In genomic region chr5:108560581-108560980, GRCh38 we compare ENCODE assay signal across 11 cellular contexts.
A peak's percentile ranks its signal among the peaks of the same experiment; 100 is the strongest.
DNase-seq lines count a peak whose midpoint lies in the region; ATAC-seq and TF ChIP-seq lines count a peak whose summit lies in the region.
"Had no signal": no experiment of that assay in that cellular context is flagged by ENCODE, and none has a peak within 500 bp of the region (broad histone marks: within the 10 kb centered on the region; RNA-seq: fewer than 3 reads in every experiment).

No MANE protein-coding gene starts in this region.

- H3K23me2 ChIP-seq in H9 (ENCODE audit: insufficient read length, low read depth, low read length, poor library complexity, severe bottlenecking): no peaks in the 10 kb centered on the region

- H3K36me3 ChIP-seq in suprapubic skin: no peaks in the 10 kb centered on the region

- H3K9me3 ChIP-seq in H9 (ENCODE audit: control insufficient read depth, low read depth, low read length): no peaks in the 10 kb centered on the region
- no peaks in the 10 kb centered on the region for H3K9me3 ChIP-seq in right cardiac atrium (ENCODE audit: control insufficient read depth, low read length)
- no peaks in the 10 kb centered on the region for H3K9me3 ChIP-seq in suprapubic skin

- peak overlapping the region; percentile 12 for H2BK20ac ChIP-seq in H9 (ENCODE audit: low read depth, low read length, poor library complexity, severe bottlenecking)

- peak; percentile 33 to 40 for ATAC-seq in right cardiac atrium
- ATAC-seq: HCT116 had no signal

- no peaks in the 10 kb centered on the region for H3K79me2 ChIP-seq in H9 (ENCODE audit: insufficient read depth, low read length)

- H2BK120ac ChIP-seq in H9 (ENCODE audit: low read depth, low read length, poor library complexity, severe bottlenecking): no peak overlapping the region

- H3K4ac ChIP-seq in H9 (ENCODE audit: low read depth, low read length): no peak overlapping the region

- no peak for TF ChIP-seq EP300 in suprapubic skin (IDR thresholded peaks at IDR 0.05)

- no peak overlapping the region for H3K56ac ChIP-seq in H9 (ENCODE audit: insufficient read length, low read depth, low read length)

- no peak overlapping the region for H3K14ac ChIP-seq in H9 (ENCODE audit: insufficient read depth, low read length)

- no CpG with 5 or more reads among the region's 1 CpG for WGBS in H9 (ENCODE audit: extremely low coverage, insufficient read length, low lambda C conversion rate)
- 46% methylated on average over 1 of the region's 1 CpG for WGBS in right cardiac atrium
- whole genome bisulfite sequencing in suprapubic skin: 53% methylated on average over 1 of the region's 1 CpG

- intact Hi-C loops in right cardiac atrium (cut with DNase I): no loop called here

- H2AFZ ChIP-seq in H9 (ENCODE audit: low read length): no peak overlapping the region

- DNase-seq in H9 (no peak), astrocyte of the spinal cord (ENCODE audit: low read depth, low spot score) (peak; percentile 13), right cardiac atrium (peak; percentile 31 to 49 (median 48)), suprapubic skin (ENCODE audit: low spot score in 2 of 2) (no peak), T-helper 2 cell (no peak), SHP77 (lab: John Stamatoyannopoulos, UW) (no peak), NCI-H2227 treated with DMSO at 0.1 percent for 48 hours (lab: John Stamatoyannopoulos, UW) (no peak)
- no peak for DNase-seq in activated CD4-positive, alpha-beta T cell treated with anti-CD3 and anti-CD28 coated beads, Interleukin-2, amount 50 U/mL, for 4 hours
- DNase-seq: NCI-H510A had no signal

- no peak overlapping the region for H2BK12ac ChIP-seq in H9 (ENCODE audit: insufficient read length, low read depth, low read length)

- H3K9me3 Mint-ChIP-seq in H9: peaks cover 23 to 29% of the 10 kb centered on the region in 2 experiments

- no peak overlapping the region for H3K27ac ChIP-seq in H9 (ENCODE audit: insufficient read length, low read depth, low read length)
- no peak overlapping the region for H3K27ac ChIP-seq in right cardiac atrium (ENCODE audit: low read length)
- H3K27ac ChIP-seq in suprapubic skin: peak overlapping the region; percentile 79
- H3K27ac ChIP-seq: RWPE1 had no signal

- H3T11ph ChIP-seq in H9 (ENCODE audit: low read length): no peak overlapping the region

- H3K4me3 ChIP-seq in astrocyte of the spinal cord (ENCODE audit: low read depth, low read length) (no peak overlapping the region), right cardiac atrium (ENCODE audit: low read length) (no peak overlapping the region), suprapubic skin (no peak overlapping the region)

- TF ChIP-seq CTCF in H9 (conservative IDR thresholded peaks at IDR 0.05) (no peak), astrocyte of the spinal cord (IDR thresholded peaks at IDR 0.05; ENCODE audit: low read depth, low read length) (no peak), suprapubic skin (IDR thresholded peaks at IDR 0.05) (no peak)

- no peak overlapping the region for H3K9ac ChIP-seq in H9 (ENCODE audit: extremely low read depth, insufficient read length, low read length)

- H3K4me1 ChIP-seq in H9 (ENCODE audit: insufficient read depth, low read length): peaks cover 7% of the 10 kb centered on the region; the same call in 1 of the 2 replicates
- no peaks in the 10 kb centered on the region for H3K4me1 ChIP-seq in right cardiac atrium (ENCODE audit: control insufficient read depth, insufficient read depth, low read length)
- no peaks in the 10 kb centered on the region for H3K4me1 ChIP-seq in suprapubic skin

- H3K27me3 ChIP-seq in H9 (ENCODE audit: insufficient read depth, low read length) (no peaks in the 10 kb centered on the region), right cardiac atrium (ENCODE audit: control insufficient read depth, insufficient read depth) (no peaks in the 10 kb centered on the region), suprapubic skin (no peaks in the 10 kb centered on the region)

- H4K5ac ChIP-seq in H9 (ENCODE audit: insufficient read length, low read depth, low read length): no peak overlapping the region

- H3K79me1 ChIP-seq in H9 (ENCODE audit: insufficient read depth, low read depth, low read length, poor library complexity, severe bottlenecking): no peaks in the 10 kb centered on the region

- H4K91ac ChIP-seq in H9 (ENCODE audit: insufficient read length, low read depth, low read length): no peak overlapping the region

- H3K4me1 Mint-ChIP-seq in H9: peaks cover 34 to 54% of the 10 kb centered on the region in 2 experiments

- in situ Hi-C loops in astrocyte of the spinal cord (cut with HindIII; ENCODE audit: low sequenced_read_pairs): no loop called here

- no peak overlapping the region for H3K23ac ChIP-seq in H9 (ENCODE audit: insufficient read length, low read depth, low read length)

- peak overlapping the region in 1 of 3 experiments; percentile 16; a peak in 1 of 7 replicates for H3K27ac Mint-ChIP-seq in H9

- no peak for TF ChIP-seq POLR2A in suprapubic skin (IDR thresholded peaks at IDR 0.05)

- H2BK15ac ChIP-seq in H9 (ENCODE audit: low read depth, low read length): no peak overlapping the region

- no peaks in the 10 kb centered on the region for H3K27me3 Mint-ChIP-seq in H9 (ENCODE audit: low read depth)

- no peak overlapping the region for H4K8ac ChIP-seq in H9 (replicated peaks; ENCODE audit: insufficient read length, low read depth, low read length)

- no peak overlapping the region for H2AK5ac ChIP-seq in H9 (ENCODE audit: insufficient read length, low read length)

- no peak overlapping the region for H3K18ac ChIP-seq in H9 (ENCODE audit: insufficient read length, low read depth, low read length)

- peaks cover 7 to 40% (median 24%) of the 10 kb centered on the region in 3 experiments for H3K36me3 Mint-ChIP-seq in H9 (ENCODE audit: insufficient read depth in 1 of 3, low read depth in 3 of 3)

- no peaks in the 10 kb centered on the region for H4K20me1 ChIP-seq in H9 (ENCODE audit: control insufficient read depth, insufficient read depth, insufficient read length)

- no peak overlapping the region for H3K4me2 ChIP-seq in H9 (ENCODE audit: insufficient read depth, insufficient read length, low read length)

- no peak overlapping the region for H2BK5ac ChIP-seq in H9 (ENCODE audit: insufficient read length, low read length)

- H3K4me3 Mint-ChIP-seq in H9: no peak overlapping the region

Comparison
In these comparisons a context has a peak if more than half of its experiments do, and no peak if none do; other contexts are left out.
1. DNase-seq: peak in astrocyte of the spinal cord (single experiment) and right cardiac atrium (3 of 3); none in H9 (single experiment), suprapubic skin (0 of 2), T-helper 2 cell (0 of 5), SHP77 (0 of 2), NCI-H2227 treated with DMSO at 0.1 percent for 48 hours (single experiment) and activated CD4-positive, alpha-beta T cell treated with anti-CD3 and anti-CD28 coated beads, Interleukin-2, amount 50 U/mL, for 4 hours (0 of 2).